ENCODE assay signal across 1 cellular context in the genomic region with DNA sequence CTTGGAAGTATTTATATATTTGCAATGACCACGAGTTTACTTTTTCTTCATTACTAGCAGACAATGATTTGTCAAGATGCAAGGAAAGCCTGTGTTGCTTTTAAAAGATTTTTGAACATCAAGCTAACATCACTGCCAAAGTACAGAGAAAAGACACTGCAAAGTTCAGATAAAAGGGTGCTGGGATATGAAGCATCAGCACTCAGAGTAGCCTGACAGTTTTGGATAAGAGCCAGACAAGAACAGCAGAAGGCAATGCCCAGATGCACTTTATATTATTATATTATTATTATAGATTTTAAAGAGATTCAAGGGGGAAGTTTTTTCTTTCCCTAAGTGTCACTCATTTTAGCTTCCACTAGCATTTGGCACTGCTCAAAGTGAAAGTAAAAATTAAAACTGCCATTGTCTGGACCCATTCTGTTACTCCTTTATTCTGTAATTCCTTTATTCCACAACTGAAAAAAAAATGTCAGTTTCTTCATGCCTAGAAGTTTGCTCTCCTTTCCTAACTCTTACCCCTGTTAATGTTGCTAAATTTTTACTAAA.
TF ChIP-seq lines count a peak whose summit lies in the region.

No MANE protein-coding gene starts in this region.

TF ChIP-seq in IMR-90, 13 proteins besides CTCF, POLR2A, EP300 and RAD21:
- TF ChIP-seq, protein P1, sequence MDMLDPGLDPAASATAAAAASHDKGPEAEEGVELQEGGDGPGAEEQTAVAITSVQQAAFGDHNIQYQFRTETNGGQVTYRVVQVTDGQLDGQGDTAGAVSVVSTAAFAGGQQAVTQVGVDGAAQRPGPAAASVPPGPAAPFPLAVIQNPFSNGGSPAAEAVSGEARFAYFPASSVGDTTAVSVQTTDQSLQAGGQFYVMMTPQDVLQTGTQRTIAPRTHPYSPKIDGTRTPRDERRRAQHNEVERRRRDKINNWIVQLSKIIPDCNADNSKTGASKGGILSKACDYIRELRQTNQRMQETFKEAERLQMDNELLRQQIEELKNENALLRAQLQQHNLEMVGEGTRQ (IDR thresholded peaks at IDR 0.05; ENCODE audit: low read depth, low read length) = no peak
- no peak for TF ChIP-seq CHD1 (IDR thresholded peaks at IDR 0.05; ENCODE audit: low read depth, low read length)
- no peak for TF ChIP-seq RCOR1 (IDR thresholded peaks at IDR 0.05; ENCODE audit: insufficient replicate concordance, low read length)
- no peak for TF ChIP-seq FOS (IDR thresholded peaks at IDR 0.05; ENCODE audit: low read depth, low read length)
- no peak for TF ChIP-seq BHLHE40 (IDR thresholded peaks at IDR 0.05; ENCODE audit: low read depth, low read length)
- TF ChIP-seq SMC3 (IDR thresholded peaks at IDR 0.05; ENCODE audit: low read depth, low read length) = no peak
- no peak for TF ChIP-seq RFX5 (IDR thresholded peaks at IDR 0.05; ENCODE audit: low read depth, low read length)
- no peak for TF ChIP-seq CEBPB (IDR thresholded peaks at IDR 0.05; ENCODE audit: low read depth, low read length)
- TF ChIP-seq, protein P2, sequence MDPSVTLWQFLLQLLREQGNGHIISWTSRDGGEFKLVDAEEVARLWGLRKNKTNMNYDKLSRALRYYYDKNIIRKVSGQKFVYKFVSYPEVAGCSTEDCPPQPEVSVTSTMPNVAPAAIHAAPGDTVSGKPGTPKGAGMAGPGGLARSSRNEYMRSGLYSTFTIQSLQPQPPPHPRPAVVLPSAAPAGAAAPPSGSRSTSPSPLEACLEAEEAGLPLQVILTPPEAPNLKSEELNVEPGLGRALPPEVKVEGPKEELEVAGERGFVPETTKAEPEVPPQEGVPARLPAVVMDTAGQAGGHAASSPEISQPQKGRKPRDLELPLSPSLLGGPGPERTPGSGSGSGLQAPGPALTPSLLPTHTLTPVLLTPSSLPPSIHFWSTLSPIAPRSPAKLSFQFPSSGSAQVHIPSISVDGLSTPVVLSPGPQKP (IDR thresholded peaks at IDR 0.05; ENCODE audit: borderline replicate concordance, low read depth, low read length) = no peak
- no peak for TF ChIP-seq MXI1 (IDR thresholded peaks at IDR 0.05; ENCODE audit: borderline replicate concordance, low read depth, low read length)
- no peak for TF ChIP-seq NFE2L2 (IDR thresholded peaks at IDR 0.05; ENCODE audit: low read depth, low read length)
- no peak for TF ChIP-seq MAZ (IDR thresholded peaks at IDR 0.05; ENCODE audit: borderline replicate concordance, low read depth, low read length)
- TF ChIP-seq MAFK (IDR thresholded peaks at IDR 0.05; ENCODE audit: low read depth, low read length) = no peak
